15 cellular contexts compared by ENCODE assay signal in the genomic region with DNA sequence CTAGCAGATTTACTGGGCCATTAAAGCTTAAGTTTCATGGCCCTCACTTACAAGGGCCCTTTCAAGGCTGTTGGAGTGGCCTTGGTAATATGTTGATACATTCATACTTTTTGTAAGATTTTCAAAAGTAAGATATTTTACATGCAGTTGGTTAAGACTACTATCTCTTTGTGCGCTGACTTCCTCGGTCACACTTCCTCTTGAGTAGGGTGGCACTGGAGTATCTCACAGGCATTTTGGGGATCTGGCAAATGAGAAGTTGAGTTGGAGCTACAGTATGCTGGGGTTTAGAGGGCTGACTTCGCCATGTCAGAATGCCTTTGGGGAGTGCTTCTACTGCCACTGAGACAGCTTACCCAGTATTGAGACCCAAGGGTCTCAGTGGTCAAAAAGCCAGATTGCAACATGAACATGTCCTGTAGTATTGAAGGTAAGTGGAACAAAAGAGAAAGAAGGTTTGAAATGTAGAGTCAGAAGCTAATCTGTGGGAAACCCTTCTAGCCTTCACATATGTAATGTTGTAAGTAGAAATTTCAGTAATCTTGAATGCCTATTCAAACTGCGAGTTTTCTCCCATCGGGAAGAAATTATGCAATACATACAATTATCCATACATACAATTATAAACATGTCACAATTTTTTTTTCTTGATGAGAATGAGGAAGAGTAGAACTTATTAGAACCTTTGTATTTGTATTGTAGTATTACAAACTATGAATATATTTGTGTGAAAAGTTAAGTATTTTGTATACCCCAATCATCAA.
"Had no signal": no experiment of that assay in that cellular context is flagged by ENCODE, and none has a peak within 500 bp of the region (broad histone marks: within the 10 kb centered on the region; RNA-seq: fewer than 3 reads in every experiment).

No MANE protein-coding gene starts in this region.

- H3K36me3 ChIP-seq: lower lobe of right lung, ovary, prostate gland, transverse colon had no signal

- FAIRE-seq: endometrium, kidney, urothelium cell line had no signal

- H3K4me3 ChIP-seq: lower lobe of right lung, ovary, prostate gland, transverse colon had no signal

- H3K27me3 ChIP-seq: ovary, transverse colon had no signal

- H3K9me3 ChIP-seq: lower lobe of right lung, ovary, prostate gland, transverse colon had no signal

- ATAC-seq: lower lobe of right lung; natural killer cell; stimulated activated naive B cell treated with anti-CD40 and anti-IgM and Interleukin-4, amounts not matched to agents 10 μg/mL and 1 μg/mL and 100 μg/mL, for 72 hours had no signal

- H3K4me1 ChIP-seq: lower lobe of right lung, prostate gland, transverse colon had no signal

- H3K27ac ChIP-seq: lower lobe of right lung, ovary, prostate gland, transverse colon had no signal

- DNase-seq: activated gamma-delta T cell treated with Interleukin-2 at 50 U/mL for 16 hours; activated T-cell treated with anti-CD3 and anti-CD28 coated beads, Interleukin-2, amount 50 U/mL, for 1 hour; aorta; effector CD4-positive, alpha-beta T cell; kidney; lower lobe of right lung; natural killer cell; ovary; stimulated activated CD4-positive, alpha-beta T cell treated with anti-CD3 and anti-CD28 coated beads, Interleukin-2, amount 100 ng/mL, for 48 hours; stimulated activated CD8-positive, alpha-beta memory T cell treated with anti-CD3 and anti-CD28 coated beads, Interleukin-4, amount 100 ng/mL, for 48 hours; stimulated activated naive B cell treated with anti-CD40 and anti-IgM and Interleukin-4, amounts not matched to agents 10 μg/mL and 1 μg/mL and 100 μg/mL, for 72 hours; transverse colon had no signal
